In genomic region chr17:35390156-35390555, GRCh38 we compare ENCODE assay signal across 24 cellular contexts.
"Had no signal": no experiment of that assay in that cellular context is flagged by ENCODE, and none has a peak within 500 bp of the region (broad histone marks: within the 10 kb centered on the region; RNA-seq: fewer than 3 reads in every experiment).

No MANE protein-coding gene starts in this region.

- ATAC-seq: heart right ventricle; left ventricle myocardium superior; natural killer cell; sciatic nerve; stimulated activated effector memory CD8-positive, alpha-beta T cell treated with anti-CD3 and anti-CD28 coated beads, Interleukin-12 subunit alpha, Interleukin-12 subunit beta, amount 100 ng/mL, for 72 hours had no signal

- H3K27ac Mint-ChIP-seq: natural killer cell; stimulated activated effector memory CD8-positive, alpha-beta T cell treated with anti-CD3 and anti-CD28 coated beads, Interleukin-12 subunit alpha, Interleukin-12 subunit beta, amount 100 ng/mL, for 72 hours had no signal

- H3K27me3 ChIP-seq: right atrium auricular region, thyroid gland, vagina had no signal

- H3K36me3 ChIP-seq: esophagus squamous epithelium, heart right ventricle, lower lobe of right lung, prostate gland, right atrium auricular region, stomach, thyroid gland, vagina had no signal

- H3K4me1 Mint-ChIP-seq: stimulated activated effector memory CD8-positive, alpha-beta T cell treated with anti-CD3 and anti-CD28 coated beads, Interleukin-12 subunit alpha, Interleukin-12 subunit beta, amount 100 ng/mL, for 72 hours had no signal

- H3K27ac ChIP-seq: esophagus squamous epithelium, heart right ventricle, lower lobe of right lung, prostate gland, right atrium auricular region, stomach, thyroid gland, vagina had no signal

- DNase-seq: effector memory CD4-positive, alpha-beta T cell; erythroblast; esophagus squamous epithelium; foreskin melanocyte; glutamatergic neuron; heart right ventricle; hippocampal formation; left ventricle myocardium superior; lower lobe of right lung; natural killer cell; nucleus accumbens; stimulated activated CD4-positive, alpha-beta T cell treated with anti-CD3 and anti-CD28 coated beads, Interleukin-12 subunit alpha, Interleukin-12 subunit beta, amount 100 ng/mL, for 4 hours; stimulated activated CD4-positive, alpha-beta T cell treated with anti-CD3 and anti-CD28 coated beads, Interleukin-1b, Interleukin-23, amount 100 ng/mL, for 48 hours; stimulated activated CD4-positive, alpha-beta T cell treated with anti-CD3 and anti-CD28 coated beads, Interleukin-4, amount 100 ng/mL, for 24 hours; stimulated activated naive CD4-positive, alpha-beta T cell treated with Interleukin-2 at 50 U/mL for 16 hours; stomach; thyroid gland; trophoblast cell had no signal

- H3K4me2 ChIP-seq: smooth muscle cell had no signal

- H3K9me3 ChIP-seq: esophagus squamous epithelium, heart right ventricle, lower lobe of right lung, prostate gland, right atrium auricular region, stomach, thyroid gland, vagina had no signal

- H3K4me3 Mint-ChIP-seq: natural killer cell; stimulated activated effector memory CD8-positive, alpha-beta T cell treated with anti-CD3 and anti-CD28 coated beads, Interleukin-12 subunit alpha, Interleukin-12 subunit beta, amount 100 ng/mL, for 72 hours had no signal

- H3K36me3 Mint-ChIP-seq: natural killer cell; stimulated activated effector memory CD8-positive, alpha-beta T cell treated with anti-CD3 and anti-CD28 coated beads, Interleukin-12 subunit alpha, Interleukin-12 subunit beta, amount 100 ng/mL, for 72 hours had no signal

- H3K4me3 ChIP-seq: esophagus squamous epithelium, heart right ventricle, lower lobe of right lung, prostate gland, right atrium auricular region, smooth muscle cell, stomach, thyroid gland, vagina had no signal

- H3K4me1 ChIP-seq: esophagus squamous epithelium, lower lobe of right lung, prostate gland, right atrium auricular region, stomach, thyroid gland, vagina had no signal

- H3K9me3 Mint-ChIP-seq: natural killer cell; stimulated activated effector memory CD8-positive, alpha-beta T cell treated with anti-CD3 and anti-CD28 coated beads, Interleukin-12 subunit alpha, Interleukin-12 subunit beta, amount 100 ng/mL, for 72 hours had no signal
